8 cellular contexts compared by ENCODE assay signal in genomic region chr3:69086133-69086722, GRCh38. TPM values are rescaled to one million over a fixed set of nuclear protein-coding genes. Genes with fewer than 3 reads are reported as not detected.
DNase-seq lines count a peak whose midpoint lies in the region; ATAC-seq and TF ChIP-seq lines count a peak whose summit lies in the region.

No MANE protein-coding gene starts in this region.

- peaks cover 73% of the 10 kb centered on the region for H3K4me1 ChIP-seq in RWPE2 (ENCODE audit: insufficient read depth, poor library complexity, severe bottlenecking)
- H3K4me1 ChIP-seq in neuron (ENCODE audit: insufficient read depth, low read length) = peaks cover 47% of the 10 kb centered on the region

- DNase-seq in AG09319 (ENCODE audit: extremely low read depth, low read depth) = peak; percentile 67
- DNase-seq in HT-29 (ENCODE audit: low spot score) = peak; percentile 90
- peak; percentile 97 for DNase-seq in RWPE2 (ENCODE audit: low spot score)
- peak; percentile 65 for DNase-seq in activated T-helper 9 cell treated with anti-CD3 and anti-CD28 coated beads, Interleukin-2, amount 50 U/mL, for 16 hours (ENCODE audit: low read depth)
- peak; percentile 91 for DNase-seq in fibroblast of villous mesenchyme (ENCODE audit: low read depth)
- DNase-seq in stromal cell of bone marrow (ENCODE audit: low read depth) = peak; percentile 91
- no peak for DNase-seq in NCI-H187 (lab: John Stamatoyannopoulos, UW)

- peak overlapping the region; percentile 94 for H3K27ac ChIP-seq in RWPE2 (ENCODE audit: poor library complexity, severe bottlenecking)

- H3K4me3 ChIP-seq in RWPE2 (ENCODE audit: severe bottlenecking) = peak overlapping the region; percentile 67
- H3K4me3 ChIP-seq in fibroblast of villous mesenchyme (ENCODE audit: low read depth, low read length) = peak overlapping the region; percentile 96
- H3K4me3 ChIP-seq in neuron (ENCODE audit: low read length) = peak overlapping the region; percentile 97

- no peaks in the 10 kb centered on the region for H3K27me3 ChIP-seq in RWPE2 (ENCODE audit: insufficient read depth, poor library complexity, severe bottlenecking)
- H3K27me3 ChIP-seq in neuron (ENCODE audit: insufficient read depth, low read length) = no peaks in the 10 kb centered on the region

- ATAC-seq in RWPE2 (ENCODE audit: low read depth) = peak; percentile 68

- peak overlapping the region; percentile 96 for H2AFZ ChIP-seq in neuron (ENCODE audit: low read depth, low read length)

- no peaks in the 10 kb centered on the region for H3K9me3 ChIP-seq in RWPE2 (ENCODE audit: severe bottlenecking)
- no peaks in the 10 kb centered on the region for H3K9me3 ChIP-seq in neuron (ENCODE audit: low read length)

- H3K36me3 ChIP-seq in RWPE2 (ENCODE audit: low read depth) = peaks cover 31% of the 10 kb centered on the region
- peaks cover 5% of the 10 kb centered on the region for H3K36me3 ChIP-seq in neuron (ENCODE audit: insufficient read depth, low read length)

- TF ChIP-seq CTCF in AG09319 (IDR thresholded peaks at IDR 0.05; ENCODE audit: low read depth, low read length) (no peak), RWPE2 (IDR thresholded peaks at IDR 0.05; ENCODE audit: poor library complexity, severe bottlenecking) (no peak), fibroblast of villous mesenchyme (IDR thresholded peaks at IDR 0.05; ENCODE audit: insufficient read depth, low read depth, low read length) (no peak)

RNA-seq across cellular contexts. Expression of gene ARL6IP5, which starts 1.5 kb away (rescaled TPM):
- total RNA-seq in HT-29 (2014; rRNA removed; shearing (Covaris generic)) = 29.9 and 46.3 TPM in 2 replicates
- total RNA-seq in fibroblast of villous mesenchyme = 53.1 and 89.4 TPM in 2 replicates

RNA-seq across cellular contexts. Expression of gene UBA3, which starts 6.1 kb away (rescaled TPM):
- total RNA-seq in HT-29 (2014; rRNA removed; shearing (Covaris generic)) = 30.5 and 34.4 TPM in 2 replicates
- total RNA-seq in fibroblast of villous mesenchyme = 82.1 and 92.0 TPM in 2 replicates

RNA-seq across cellular contexts. Expression of gene TMF1, which starts 34.1 kb away (rescaled TPM):
- total RNA-seq in HT-29 (2014; rRNA removed; shearing (Covaris generic)) = 8.5 and 9.9 TPM in 2 replicates
- total RNA-seq in fibroblast of villous mesenchyme = 45.1 and 49.2 TPM in 2 replicates

RNA-seq across cellular contexts. Expression of gene LMOD3, which starts 36.2 kb away (rescaled TPM):
- total RNA-seq in HT-29 (2014; rRNA removed; shearing (Covaris generic)) = 0.10 and 0.15 TPM in 2 replicates
- not detected in 2 replicates for total RNA-seq in fibroblast of villous mesenchyme

Comparison
In these comparisons a context has a peak if more than half of its experiments do, and no peak if none do; other contexts are left out.
1. DNase-seq: peak in AG09319 (single experiment), HT-29 (single experiment), RWPE2 (single experiment), activated T-helper 9 cell treated with anti-CD3 and anti-CD28 coated beads, Interleukin-2, amount 50 U/mL, for 16 hours (single experiment), fibroblast of villous mesenchyme (single experiment) and stromal cell of bone marrow (single experiment); none in NCI-H187 (0 of 2).
2. Peak in every context shown above with its lines, with median percentiles within 50 percentile points of each other: H3K4me3 ChIP-seq.